Comparison of ENCODE assay signal across 9 cellular contexts in the genomic region with DNA sequence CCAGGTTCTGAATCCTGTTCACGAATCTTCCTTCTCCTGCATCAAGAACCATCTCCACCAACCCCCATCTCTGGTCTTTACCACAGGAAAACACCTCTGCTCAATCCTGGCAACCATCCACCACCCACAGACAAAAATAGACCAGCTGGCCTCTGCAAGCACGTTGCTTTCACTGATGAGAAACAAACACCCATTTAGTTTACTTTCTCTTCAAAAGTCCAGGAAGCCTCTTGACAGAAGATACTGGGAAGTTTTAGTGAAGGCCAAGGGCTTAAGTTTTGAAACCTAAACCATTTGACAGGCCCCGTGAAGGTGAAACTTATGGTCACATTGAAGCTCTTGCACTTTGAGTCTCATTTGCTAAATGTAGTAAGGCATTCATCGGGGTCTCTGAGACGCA.
A peak's percentile ranks its signal among the peaks of the same experiment; 100 is the strongest.
DNase-seq lines count a peak whose midpoint lies in the region; ATAC-seq and TF ChIP-seq lines count a peak whose summit lies in the region.
"Had no signal": no experiment of that assay in that cellular context is flagged by ENCODE, and none has a peak within 500 bp of the region (broad histone marks: within the 10 kb centered on the region; RNA-seq: fewer than 3 reads in every experiment).

No MANE protein-coding gene starts in this region.

- no peak for TF ChIP-seq EP300 in SK-N-SH (IDR thresholded peaks at IDR 0.05; ENCODE audit: borderline replicate concordance in 1 of 2, low read depth in 1 of 2, low read length in 1 of 2)

- TF ChIP-seq RAD21 in SK-N-SH (IDR thresholded peaks at IDR 0.05; ENCODE audit: low read length), result no peak

- H3K9me3 ChIP-seq in SK-N-SH (no peaks in the 10 kb centered on the region), heart left ventricle (no peaks in the 10 kb centered on the region), PC-3 (ENCODE audit: low read length) (no peaks in the 10 kb centered on the region)
- H3K9me3 ChIP-seq: pancreas had no signal

- peak; percentile 17 for DNase-seq in NK-92 treated with Interleukin-12 subunit alpha and Interleukin-12 subunit beta, amount 100 ng/mL, for 24 hours (lab: John Stamatoyannopoulos, UW)
- DNase-seq in NK-92 (lab: John Stamatoyannopoulos, UW; ENCODE audit: unreplicated experiment) (no peak), SK-N-SH (no peak), heart left ventricle (peak in 4 of 5 donors; percentile 68 to 73 (median 70)), PC-3 (no peak), NCI-H526 (lab: John Stamatoyannopoulos, UW) (no peak)
- DNase-seq: pancreas had no signal

- ATAC-seq in HG02763 (IDR thresholded peaks at IDR 0.05; ENCODE audit: unreplicated experiment), result peak; percentile 50
- ATAC-seq in heart left ventricle, result peak in 3 of 4 donors; percentile 59 to 80 (median 70)
- no peak for ATAC-seq in GM21528 (IDR thresholded peaks at IDR 0.05; ENCODE audit: low FRiP score, unreplicated experiment)
- ATAC-seq in PC-3, result no peak

- H3K79me2 ChIP-seq in SK-N-SH (ENCODE audit: insufficient read depth), result no peaks in the 10 kb centered on the region
- no peaks in the 10 kb centered on the region for H3K79me2 ChIP-seq in PC-3 (ENCODE audit: low read length)

- WGBS in SK-N-SH (ENCODE audit: low lambda C conversion rate), result 68% methylated on average over 5 of the region's 5 CpGs
- 11 to 34% (median 23%) methylated on average over 5 of the region's 5 CpGs for WGBS in heart left ventricle, 4 donors

- H3K4me3 ChIP-seq in SK-N-SH (ENCODE audit: low read depth in 2 of 2, low read length in 1 of 2) (no peak overlapping the region), heart left ventricle (no peak overlapping the region), PC-3 (ENCODE audit: low read length) (no peak overlapping the region)
- H3K4me3 ChIP-seq: pancreas had no signal

- no peaks in the 10 kb centered on the region for H3K27me3 ChIP-seq in SK-N-SH (ENCODE audit: insufficient read depth)
- no peaks in the 10 kb centered on the region for H3K27me3 ChIP-seq in heart left ventricle
- no peaks in the 10 kb centered on the region for H3K27me3 ChIP-seq in PC-3 (ENCODE audit: low read length)
- H3K27me3 ChIP-seq: pancreas had no signal

- H3K36me3 ChIP-seq in SK-N-SH (replicated peaks in 1 of 2; ENCODE audit: control insufficient read depth in 1 of 2, insufficient read depth in 2 of 2, low read length in 1 of 2) (no peaks in the 10 kb centered on the region), heart left ventricle (no peaks in the 10 kb centered on the region), PC-3 (ENCODE audit: low read depth, low read length) (no peaks in the 10 kb centered on the region)
- H3K36me3 ChIP-seq: pancreas had no signal

- intact Hi-C loops in heart left ventricle (cut with DNase I), result loop anchor here in 5 of 10 donors (5.0 to 10.0 kb wide), 6 partner anchors 50 to 125 kb away; a partner anchor contains a TSS
- intact Hi-C loops in PC-3 (cut with micrococcal nuclease), result no loop called here

- BruUV-seq in PC-3 (replicated peaks; lab: Mats Ljungman, UMichigan), result no TSS peak

- CTCF ChIA-PET in SK-N-SH (lab: Yijun Ruan, JAX) (interaction anchor here (2.0 kb wide), 1 partner anchor 9 kb away, joined by 6 read pairs; no protein-coding TSS in a partner anchor), PC-3 (lab: Charles Lee) (no interaction called here)

- POLR2A ChIA-PET in SK-N-SH (lab: Yijun Ruan, JAX), result no interaction called here
- POLR2A ChIA-PET in PC-3 (lab: Charles Lee; ENCODE audit: unreplicated experiment), result no interaction called here

- TF ChIP-seq POLR2A in heart left ventricle (IDR thresholded peaks at IDR 0.05), result no peak

- H3F3A ChIP-seq in SK-N-SH (replicated peaks; ENCODE audit: insufficient read depth), result peaks cover 4% of the 10 kb centered on the region
- no peaks in the 10 kb centered on the region for H3F3A ChIP-seq in PC-3 (ENCODE audit: low read length, unreplicated experiment)

- H2AFZ ChIP-seq in SK-N-SH (ENCODE audit: low read depth), result no peak overlapping the region
- H2AFZ ChIP-seq in PC-3 (ENCODE audit: low read length), result no peak overlapping the region

- H4K20me1 ChIP-seq in SK-N-SH (ENCODE audit: insufficient read depth) (no peaks in the 10 kb centered on the region), PC-3 (ENCODE audit: low read length) (no peaks in the 10 kb centered on the region)

- no peak overlapping the region for H3K27ac ChIP-seq in SK-N-SH (ENCODE audit: low read depth in 2 of 2, low read length in 1 of 2)
- H3K27ac ChIP-seq in heart left ventricle, result peak overlapping the region in 11 of 12 donors; percentile 10 to 75 (median 42)
- no peak overlapping the region for H3K27ac ChIP-seq in PC-3 (ENCODE audit: low read length)
- H3K27ac ChIP-seq: pancreas had no signal

- peaks cover 9 to 11% of the 10 kb centered on the region in 2 experiments; a peak in 1 of 4 replicates for H3K4me1 ChIP-seq in SK-N-SH (ENCODE audit: control insufficient read depth in 1 of 2, insufficient read depth in 2 of 2, low read depth in 1 of 2, low read length in 1 of 2)
- peaks cover 3 to 50% (median 30%) of the 10 kb centered on the region in 12 donors for H3K4me1 ChIP-seq in heart left ventricle
- peaks cover 10% of the 10 kb centered on the region; the same call in 1 of the 2 replicates for H3K4me1 ChIP-seq in PC-3 (ENCODE audit: insufficient read depth, low read length)

- H3K9me2 ChIP-seq in SK-N-SH (no peaks in the 10 kb centered on the region), PC-3 (replicated peaks; ENCODE audit: low read length) (no peaks in the 10 kb centered on the region)

- TF ChIP-seq CTCF in SK-N-SH (IDR thresholded peaks at IDR 0.05), result no peak
- no peak for TF ChIP-seq CTCF in heart left ventricle (IDR thresholded peaks at IDR 0.05)
- TF ChIP-seq CTCF in PC-3 (conservative IDR thresholded peaks at IDR 0.05; ENCODE audit: low read depth, low read length), result no peak

- peak overlapping the region; percentile 7; the same call in 1 of the 2 replicates for H3K4me2 ChIP-seq in SK-N-SH
- H3K4me2 ChIP-seq in PC-3 (ENCODE audit: low read length), result no peak overlapping the region

- H3K9ac ChIP-seq in SK-N-SH (no peak overlapping the region), PC-3 (ENCODE audit: low read length) (no peak overlapping the region)

TF ChIP-seq in SK-N-SH, 30 proteins besides CTCF, POLR2A, EP300 and RAD21 (continues in another document):
- TF ChIP-seq RXRA (IDR thresholded peaks at IDR 0.05; ENCODE audit: borderline replicate concordance, low read depth) (no peak), TCF12 (IDR thresholded peaks at IDR 0.05) (peak; percentile 53; the same call in 1 of the 2 replicates), YY1 (IDR thresholded peaks at IDR 0.05; ENCODE audit: low read depth) (no peak), EZH2phosphoT487 (IDR thresholded peaks at IDR 0.05; ENCODE audit: borderline replicate concordance, low read depth) (no peak), MXI1 (IDR thresholded peaks at IDR 0.05; ENCODE audit: low read depth, low read length) (no peak), RFX5 (IDR thresholded peaks at IDR 0.05; ENCODE audit: low read length) (no peak), TEAD4 (IDR thresholded peaks at IDR 0.05; ENCODE audit: borderline replicate concordance, insufficient read depth) (no peak), NFIC (IDR thresholded peaks at IDR 0.05; ENCODE audit: borderline replicate concordance) (peak; percentile 72), GABPA (IDR thresholded peaks at IDR 0.05; ENCODE audit: low read depth) (no peak), TAF1 (IDR thresholded peaks at IDR 0.05; ENCODE audit: borderline replicate concordance, low read depth, low read length) (no peak)
- TF ChIP-seq, protein P1, sequence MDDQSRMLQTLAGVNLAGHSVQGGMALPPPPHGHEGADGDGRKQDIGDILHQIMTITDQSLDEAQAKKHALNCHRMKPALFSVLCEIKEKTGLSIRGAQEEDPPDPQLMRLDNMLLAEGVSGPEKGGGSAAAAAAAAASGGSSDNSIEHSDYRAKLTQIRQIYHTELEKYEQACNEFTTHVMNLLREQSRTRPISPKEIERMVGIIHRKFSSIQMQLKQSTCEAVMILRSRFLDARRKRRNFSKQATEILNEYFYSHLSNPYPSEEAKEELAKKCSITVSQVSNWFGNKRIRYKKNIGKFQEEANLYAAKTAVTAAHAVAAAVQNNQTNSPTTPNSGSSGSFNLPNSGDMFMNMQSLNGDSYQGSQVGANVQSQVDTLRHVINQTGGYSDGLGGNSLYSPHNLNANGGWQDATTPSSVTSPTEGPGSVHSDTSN (IDR thresholded peaks at IDR 0.05), result peak; percentile 34; the same call in 1 of the 2 replicates
- TF ChIP-seq, protein P2, sequence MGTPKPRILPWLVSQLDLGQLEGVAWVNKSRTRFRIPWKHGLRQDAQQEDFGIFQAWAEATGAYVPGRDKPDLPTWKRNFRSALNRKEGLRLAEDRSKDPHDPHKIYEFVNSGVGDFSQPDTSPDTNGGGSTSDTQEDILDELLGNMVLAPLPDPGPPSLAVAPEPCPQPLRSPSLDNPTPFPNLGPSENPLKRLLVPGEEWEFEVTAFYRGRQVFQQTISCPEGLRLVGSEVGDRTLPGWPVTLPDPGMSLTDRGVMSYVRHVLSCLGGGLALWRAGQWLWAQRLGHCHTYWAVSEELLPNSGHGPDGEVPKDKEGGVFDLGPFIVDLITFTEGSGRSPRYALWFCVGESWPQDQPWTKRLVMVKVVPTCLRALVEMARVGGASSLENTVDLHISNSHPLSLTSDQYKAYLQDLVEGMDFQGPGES (IDR thresholded peaks at IDR 0.05; ENCODE audit: low read depth, low read length), result no peak
- TF ChIP-seq, protein P3, sequence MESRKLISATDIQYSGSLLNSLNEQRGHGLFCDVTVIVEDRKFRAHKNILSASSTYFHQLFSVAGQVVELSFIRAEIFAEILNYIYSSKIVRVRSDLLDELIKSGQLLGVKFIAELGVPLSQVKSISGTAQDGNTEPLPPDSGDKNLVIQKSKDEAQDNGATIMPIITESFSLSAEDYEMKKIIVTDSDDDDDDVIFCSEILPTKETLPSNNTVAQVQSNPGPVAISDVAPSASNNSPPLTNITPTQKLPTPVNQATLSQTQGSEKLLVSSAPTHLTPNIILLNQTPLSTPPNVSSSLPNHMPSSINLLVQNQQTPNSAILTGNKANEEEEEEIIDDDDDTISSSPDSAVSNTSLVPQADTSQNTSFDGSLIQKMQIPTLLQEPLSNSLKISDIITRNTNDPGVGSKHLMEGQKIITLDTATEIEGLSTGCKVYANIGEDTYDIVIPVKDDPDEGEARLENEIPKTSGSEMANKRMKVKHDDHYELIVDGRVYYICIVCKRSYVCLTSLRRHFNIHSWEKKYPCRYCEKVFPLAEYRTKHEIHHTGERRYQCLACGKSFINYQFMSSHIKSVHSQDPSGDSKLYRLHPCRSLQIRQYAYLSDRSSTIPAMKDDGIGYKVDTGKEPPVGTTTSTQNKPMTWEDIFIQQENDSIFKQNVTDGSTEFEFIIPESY (IDR thresholded peaks at IDR 0.05; ENCODE audit: borderline replicate concordance, low read depth), result no peak
- TF ChIP-seq, protein P4, sequence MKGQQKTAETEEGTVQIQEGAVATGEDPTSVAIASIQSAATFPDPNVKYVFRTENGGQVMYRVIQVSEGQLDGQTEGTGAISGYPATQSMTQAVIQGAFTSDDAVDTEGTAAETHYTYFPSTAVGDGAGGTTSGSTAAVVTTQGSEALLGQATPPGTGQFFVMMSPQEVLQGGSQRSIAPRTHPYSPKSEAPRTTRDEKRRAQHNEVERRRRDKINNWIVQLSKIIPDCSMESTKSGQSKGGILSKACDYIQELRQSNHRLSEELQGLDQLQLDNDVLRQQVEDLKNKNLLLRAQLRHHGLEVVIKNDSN (IDR thresholded peaks at IDR 0.05; ENCODE audit: borderline replicate concordance, low read depth), result no peak

Comparison
In these comparisons a context has a peak if more than half of its experiments do, and no peak if none do; other contexts are left out.
1. DNase-seq: peak in NK-92 treated with Interleukin-12 subunit alpha and Interleukin-12 subunit beta, amount 100 ng/mL, for 24 hours (single experiment) and heart left ventricle (4 of 5); none in NK-92 (single experiment), SK-N-SH (single experiment), PC-3 (single experiment) and NCI-H526 (0 of 2).
2. ATAC-seq: peak in HG02763 (single experiment) and heart left ventricle (3 of 4); none in GM21528 (single experiment) and PC-3 (single experiment).
3. H3K27ac ChIP-seq: peak in heart left ventricle (11 of 12); none in SK-N-SH (0 of 2) and PC-3 (single experiment).